In the genomic region with DNA sequence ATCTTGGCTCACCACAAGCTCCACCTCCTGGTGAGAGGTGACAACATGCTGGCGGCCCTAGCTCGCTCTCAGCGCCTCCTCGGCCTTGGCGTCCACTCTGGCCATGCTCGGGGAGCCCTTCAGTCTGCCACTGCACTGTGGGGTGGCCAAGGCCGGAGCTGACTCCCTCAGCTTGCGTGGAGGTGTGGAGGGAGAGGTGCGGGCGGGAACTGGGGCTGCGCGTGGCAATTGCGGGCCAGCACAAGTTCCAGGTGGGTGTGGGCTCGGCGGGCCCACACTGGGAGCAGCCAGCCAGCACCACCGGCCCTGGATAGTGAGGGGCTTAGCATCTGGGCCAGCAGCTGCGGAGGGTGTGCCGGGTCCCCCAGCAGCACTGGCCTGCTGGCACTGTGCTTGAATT, we compare ENCODE assay signal across 24 cellular contexts.
DNase-seq lines count a peak whose midpoint lies in the region; ATAC-seq and TF ChIP-seq lines count a peak whose summit lies in the region.
"Had no signal": no experiment of that assay in that cellular context is flagged by ENCODE, and none has a peak within 500 bp of the region (broad histone marks: within the 10 kb centered on the region; RNA-seq: fewer than 3 reads in every experiment).

No MANE protein-coding gene starts in this region.

- H2BK15ac ChIP-seq in neuronal stem cell (ENCODE audit: low read length), result no peak overlapping the region

- ATAC-seq in heart left ventricle (no peak), HG03439 (IDR thresholded peaks at IDR 0.05; ENCODE audit: unreplicated experiment) (no peak)
- ATAC-seq in stimulated activated naive CD8-positive, alpha-beta T cell treated with anti-CD3 and anti-CD28 coated beads, Interleukin-15, amount 100 ng/mL, for 72 hours, result peak; percentile 35
- ATAC-seq in stimulated activated naive CD8-positive, alpha-beta T cell treated with anti-CD3 and anti-CD28 coated beads, Interleukin-15, Interleukin-2, amounts not matched to agents 100 U/mL and 50 U/mL, for 24 hours, result no peak
- ATAC-seq: A549, GM12878 had no signal

- H3K79me1 ChIP-seq in neuronal stem cell (ENCODE audit: low read depth, low read length), result no peaks in the 10 kb centered on the region

- no peak overlapping the region for H2AK5ac ChIP-seq in neuronal stem cell (ENCODE audit: low read depth, low read length)

- no peak overlapping the region for H2AFZ ChIP-seq in neuronal stem cell (ENCODE audit: low read length)

- H2BK5ac ChIP-seq in neuronal stem cell (ENCODE audit: low read length), result peak overlapping the region; percentile 24

- peaks cover 50% of the 10 kb centered on the region for H3K4me1 ChIP-seq in left ventricle myocardium inferior
- peaks cover 2 to 52% (median 38%) of the 10 kb centered on the region in 12 donors for H3K4me1 ChIP-seq in heart left ventricle
- no peaks in the 10 kb centered on the region for H3K4me1 ChIP-seq in neuronal stem cell (ENCODE audit: control insufficient read depth in 2 of 2, insufficient read depth in 1 of 2, low read depth in 1 of 2, low read length in 2 of 2)
- H3K4me1 ChIP-seq: BE2C had no signal

- 97 to 98% (median 98%) methylated on average over 9 to 18 of the region's 18 CpGs for WGBS in heart left ventricle, 4 donors
- WGBS in neuronal stem cell (ENCODE audit: extremely low coverage in 2 of 2, insufficient read length in 2 of 2, insufficient replicate concordance in 1 of 2), 2 donors, result no CpG with 5 or more reads among the region's 18 CpGs

- intact Hi-C loops in left ventricle myocardium inferior (cut with micrococcal nuclease) (no loop called here), heart left ventricle (cut with DNase I) (no loop called here)

- no peak for DNase-seq in left ventricle myocardium inferior
- no peak for DNase-seq in heart left ventricle
- no peak for DNase-seq in stimulated activated naive CD8-positive, alpha-beta T cell treated with anti-CD3 and anti-CD28 coated beads, Interleukin-15, amount 100 ng/mL, for 72 hours
- DNase-seq in stimulated activated naive CD8-positive, alpha-beta T cell treated with anti-CD3 and anti-CD28 coated beads, Interleukin-15, Interleukin-2, amounts not matched to agents 100 U/mL and 50 U/mL, for 24 hours, result no peak
- no peak for DNase-seq in neuronal stem cell (ENCODE audit: low spot score)
- DNase-seq in NCI-H524 treated with DMSO at 0.1 percent for 48 hours (lab: John Stamatoyannopoulos, UW), result no peak
- DNase-seq: 8988T; ACHN; AML-193; BE2C; CD4-positive, alpha-beta T cell; CD8-positive, alpha-beta memory T cell; DMS 273 treated with DMSO at 0.1 percent for 48 hours; DMS79; EL; GDM1; GOT3; H7; HCEC 1CT had no signal

- TF ChIP-seq POLR2A in heart left ventricle (IDR thresholded peaks at IDR 0.05), result no peak

- H3K4me3 Mint-ChIP-seq in stimulated activated naive CD8-positive, alpha-beta T cell treated with anti-CD3 and anti-CD28 coated beads, Interleukin-15, amount 100 ng/mL, for 72 hours, result no peak overlapping the region
- H3K4me3 Mint-ChIP-seq: CD14-positive monocyte; CD4-positive, alpha-beta T cell; CD8-positive, alpha-beta memory T cell had no signal

- no peak overlapping the region for H2BK120ac ChIP-seq in neuronal stem cell (ENCODE audit: low read depth, low read length)

- no peak overlapping the region for H3K27ac Mint-ChIP-seq in stimulated activated naive CD8-positive, alpha-beta T cell treated with anti-CD3 and anti-CD28 coated beads, Interleukin-15, amount 100 ng/mL, for 72 hours
- H3K27ac Mint-ChIP-seq: CD4-positive, alpha-beta T cell; CD8-positive, alpha-beta memory T cell had no signal

- peak overlapping the region; percentile 38 for H3K18ac ChIP-seq in neuronal stem cell (ENCODE audit: low read length)

- H4K91ac ChIP-seq in neuronal stem cell (ENCODE audit: low read depth, low read length, poor library complexity), result no peak overlapping the region

- peaks cover 12% of the 10 kb centered on the region for H3K4me1 Mint-ChIP-seq in stimulated activated naive CD8-positive, alpha-beta T cell treated with anti-CD3 and anti-CD28 coated beads, Interleukin-15, amount 100 ng/mL, for 72 hours
- H3K4me1 Mint-ChIP-seq: CD8-positive, alpha-beta memory T cell had no signal

- no peaks in the 10 kb centered on the region for H3K27me3 Mint-ChIP-seq in stimulated activated naive CD8-positive, alpha-beta T cell treated with anti-CD3 and anti-CD28 coated beads, Interleukin-15, amount 100 ng/mL, for 72 hours
- H3K27me3 Mint-ChIP-seq: CD4-positive, alpha-beta T cell had no signal

- H3K23ac ChIP-seq in neuronal stem cell (ENCODE audit: low read depth, low read length, poor library complexity), result no peak overlapping the region

- no peaks in the 10 kb centered on the region for H3K27me3 ChIP-seq in left ventricle myocardium inferior (ENCODE audit: low read depth)
- H3K27me3 ChIP-seq in heart left ventricle, result no peaks in the 10 kb centered on the region
- H3K27me3 ChIP-seq in neuronal stem cell (ENCODE audit: control insufficient read depth in 3 of 3, insufficient read depth in 3 of 3, low read depth in 1 of 3, low read length in 3 of 3), result no peaks in the 10 kb centered on the region
- H3K27me3 ChIP-seq: BE2C; BLaER1 treated with 17β-estradiol and CSF1 and Interleukin-3, amounts not matched to agents 10 nM and 100 nM had no signal

- H3K36me3 ChIP-seq in left ventricle myocardium inferior (no peaks in the 10 kb centered on the region), heart left ventricle (no peaks in the 10 kb centered on the region), neuronal stem cell (replicated peaks in 1 of 2; ENCODE audit: control insufficient read depth in 2 of 2, insufficient read depth in 2 of 2, low read length in 2 of 2) (no peaks in the 10 kb centered on the region)
- H3K36me3 ChIP-seq: BE2C; BLaER1 treated with 17β-estradiol and CSF1 and Interleukin-3, amounts not matched to agents 10 nM and 100 nM had no signal

- no peaks in the 10 kb centered on the region for H3K9me3 Mint-ChIP-seq in stimulated activated naive CD8-positive, alpha-beta T cell treated with anti-CD3 and anti-CD28 coated beads, Interleukin-15, amount 100 ng/mL, for 72 hours
- H3K9me3 Mint-ChIP-seq: CD4-positive, alpha-beta T cell; CD8-positive, alpha-beta memory T cell had no signal

- peak overlapping the region; percentile 84 for H2BK12ac ChIP-seq in neuronal stem cell (ENCODE audit: low read length)

- TF ChIP-seq CTCF in left ventricle myocardium inferior (IDR thresholded peaks at IDR 0.05; ENCODE audit: borderline replicate concordance) (no peak), heart left ventricle (IDR thresholded peaks at IDR 0.05) (no peak)

- no peak overlapping the region for H3K9ac ChIP-seq in neuronal stem cell (ENCODE audit: low read depth, low read length, poor library complexity)
- H3K9ac ChIP-seq: BLaER1 treated with 17β-estradiol and CSF1 and Interleukin-3, amounts not matched to agents 10 nM and 100 nM had no signal

- H3K27ac ChIP-seq in left ventricle myocardium inferior (replicated peaks) (peak overlapping the region; percentile 90), heart left ventricle (peak overlapping the region in 2 of 12 donors; percentile 25 to 78), neuronal stem cell (replicated peaks; ENCODE audit: low read length) (no peak overlapping the region)
- H3K27ac ChIP-seq: A549; BLaER1 treated with 17β-estradiol and CSF1 and Interleukin-3, amounts not matched to agents 10 nM and 100 nM had no signal

- no peak overlapping the region for H3K4ac ChIP-seq in neuronal stem cell (ENCODE audit: low read length)

- no peak overlapping the region for H3K4me2 ChIP-seq in neuronal stem cell (ENCODE audit: insufficient read depth, low read length, poor library complexity, severe bottlenecking)
- H3K4me2 ChIP-seq: A549; BLaER1 treated with 17β-estradiol and CSF1 and Interleukin-3, amounts not matched to agents 10 nM and 100 nM had no signal

- no peak overlapping the region for H3K4me3 ChIP-seq in left ventricle myocardium inferior
- no peak overlapping the region for H3K4me3 ChIP-seq in heart left ventricle
- H3K4me3 ChIP-seq in neuronal stem cell (ENCODE audit: low read length in 2 of 2), result no peak overlapping the region
- H3K4me3 ChIP-seq: A549; BLaER1 treated with 17β-estradiol and CSF1 and Interleukin-3, amounts not matched to agents 10 nM and 100 nM; GM12878 had no signal

- peaks cover 21% of the 10 kb centered on the region for H3K9me3 ChIP-seq in left ventricle myocardium inferior (replicated peaks)
- H3K9me3 ChIP-seq in heart left ventricle, result peaks cover 0 to 5% (median 0%) of the 10 kb centered on the region in 12 donors
- no peaks in the 10 kb centered on the region for H3K9me3 ChIP-seq in neuronal stem cell (replicated peaks in 1 of 2; ENCODE audit: control insufficient read depth in 2 of 2, insufficient read depth in 1 of 2, low read depth in 1 of 2, low read length in 2 of 2)
- H3K9me3 ChIP-seq: A549, BE2C had no signal

- H4K8ac ChIP-seq in neuronal stem cell (ENCODE audit: low read depth, low read length), result peak overlapping the region; percentile 92

- no peak overlapping the region for H3K14ac ChIP-seq in neuronal stem cell (ENCODE audit: low read length)
